Comparison of ENCODE assay signal across 15 cellular contexts in genomic region chr17:82380860-82381702, GRCh38. TPM values are rescaled to one million over a fixed set of nuclear protein-coding genes. Genes with fewer than 3 reads are reported as not detected.
DNase-seq lines count a peak whose midpoint lies in the region; ATAC-seq and TF ChIP-seq lines count a peak whose summit lies in the region.
"Had no signal": no experiment of that assay in that cellular context is flagged by ENCODE, and none has a peak within 500 bp of the region (broad histone marks: within the 10 kb centered on the region; RNA-seq: fewer than 3 reads in every experiment).

No MANE protein-coding gene starts in this region.

- intact Hi-C loops in PC-3 (cut with micrococcal nuclease): no loop called here
- intact Hi-C loops in sciatic nerve (cut with DNase I): no loop called here

- H3K27ac ChIP-seq in PC-3 (ENCODE audit: low read length) (no peak overlapping the region), fibroblast of lung (ENCODE audit: insufficient read depth, low read length) (no peak overlapping the region)
- H3K27ac ChIP-seq: suprapubic skin had no signal

- POLR2A ChIA-PET in PC-3 (lab: Charles Lee; ENCODE audit: unreplicated experiment): no interaction called here

- H2AFZ ChIP-seq in PC-3 (ENCODE audit: low read length) (peak overlapping the region; percentile 58), fibroblast of lung (ENCODE audit: low read length) (peak overlapping the region; percentile 69)

- peak overlapping the region; percentile 70 for H3K4me2 ChIP-seq in PC-3 (ENCODE audit: low read length)
- H3K4me2 ChIP-seq in fibroblast of lung (ENCODE audit: extremely low read depth, insufficient read depth, low read length): peak overlapping the region; percentile 93
- H3K4me2 ChIP-seq in skeletal muscle satellite cell (ENCODE audit: low read length): peak overlapping the region; percentile 66

- BruUV-seq in PC-3 (replicated peaks; lab: Mats Ljungman, UMichigan): no TSS peak

- DNase-seq in EH (ENCODE audit: low read depth): peak; percentile 31
- peak; percentile 27 for DNase-seq in PC-3
- no peak for DNase-seq in fibroblast of lung (ENCODE audit: low read depth in 2 of 2)
- no peak for DNase-seq in left lobe of liver (ENCODE audit: low spot score)
- no peak for DNase-seq in sciatic nerve (ENCODE audit: low spot score)
- no peak for DNase-seq in GM20000 (ENCODE audit: low spot score)
- DNase-seq: activated CD4-positive, alpha-beta memory T cell treated with anti-CD3 and anti-CD28 coated beads, Interleukin-2, amount 10 ng/mL, durations not matched to agents 7 days and 5 days; central memory CD4-positive, alpha-beta T cell; DND-41; NCI-H1436 treated with DMSO at 0.1 percent for 48 hours; stimulated activated CD4-positive, alpha-beta T cell treated with anti-CD3 and anti-CD28 coated beads, Interleukin-4, amount 100 ng/mL, for 4 hours had no signal

- H3K9me3 ChIP-seq in PC-3 (ENCODE audit: low read length): no peaks in the 10 kb centered on the region
- H3K9me3 ChIP-seq in fibroblast of lung (ENCODE audit: control insufficient read depth, insufficient read depth, low read depth, low read length): no peaks in the 10 kb centered on the region
- no peaks in the 10 kb centered on the region for H3K9me3 ChIP-seq in skeletal muscle satellite cell (replicated peaks; ENCODE audit: low read length)
- H3K9me3 ChIP-seq: suprapubic skin had no signal

- H3K36me3 ChIP-seq in PC-3 (ENCODE audit: low read depth, low read length): no peaks in the 10 kb centered on the region
- H3K36me3 ChIP-seq in fibroblast of lung (ENCODE audit: control insufficient read depth, insufficient read depth, low read length): no peaks in the 10 kb centered on the region
- H3K36me3 ChIP-seq in skeletal muscle satellite cell (ENCODE audit: insufficient read depth, low read length): no peaks in the 10 kb centered on the region
- H3K36me3 ChIP-seq: suprapubic skin had no signal

- H3K9ac ChIP-seq in PC-3 (ENCODE audit: low read length): no peak overlapping the region
- no peak overlapping the region for H3K9ac ChIP-seq in fibroblast of lung (ENCODE audit: insufficient read depth, low read length)
- no peak overlapping the region for H3K9ac ChIP-seq in skeletal muscle satellite cell (ENCODE audit: low read depth, low read length)

- CTCF ChIA-PET in PC-3 (lab: Charles Lee): no interaction called here

- TF ChIP-seq CTCF in PC-3 (conservative IDR thresholded peaks at IDR 0.05; ENCODE audit: low read depth, low read length): no peak
- no peak for TF ChIP-seq CTCF in fibroblast of lung (conservative IDR thresholded peaks at IDR 0.05 in 1 of 2, IDR thresholded peaks at IDR 0.05 in 1 of 2; ENCODE audit: low read depth in 1 of 2, low read length in 2 of 2)
- no peak for TF ChIP-seq CTCF in GM20000 (IDR thresholded peaks at IDR 0.05; ENCODE audit: extremely low read depth, missing control alignments)

- no peaks in the 10 kb centered on the region for H3K9me2 ChIP-seq in PC-3 (replicated peaks; ENCODE audit: low read length)

- H3K4me3 ChIP-seq in PC-3 (ENCODE audit: low read length) (peak overlapping the region; percentile 51), fibroblast of lung (replicated peaks in 1 of 4; ENCODE audit: control extremely low read depth in 1 of 4, insufficient read depth in 1 of 4, low read depth in 3 of 4, low read length in 4 of 4) (peak overlapping the region in 3 of 4 experiments; percentile 1 to 23 (median 16)), skeletal muscle satellite cell (ENCODE audit: low read length) (peak overlapping the region; percentile 49)
- H3K4me3 ChIP-seq: suprapubic skin had no signal

- H3K27me3 ChIP-seq in PC-3 (ENCODE audit: low read length) (no peaks in the 10 kb centered on the region), fibroblast of lung (ENCODE audit: control insufficient read depth, insufficient read depth, low read length) (peaks cover 7% of the 10 kb centered on the region), skeletal muscle satellite cell (ENCODE audit: control insufficient read depth, insufficient read depth, low read length) (peaks cover 63% of the 10 kb centered on the region)

- ATAC-seq in PC-3 (no peak), left lobe of liver (no peak), sciatic nerve (no peak)

- H4K20me1 ChIP-seq in PC-3 (ENCODE audit: low read length) (no peaks in the 10 kb centered on the region), fibroblast of lung (ENCODE audit: control insufficient read depth, extremely low read depth, insufficient read depth, low read length) (no peaks in the 10 kb centered on the region)

- H3F3A ChIP-seq in PC-3 (ENCODE audit: low read length, unreplicated experiment): no peaks in the 10 kb centered on the region

- H3K79me2 ChIP-seq in PC-3 (ENCODE audit: low read length) (no peaks in the 10 kb centered on the region), fibroblast of lung (ENCODE audit: control insufficient read depth, insufficient read depth, low read length) (no peaks in the 10 kb centered on the region)

- H3K4me1 ChIP-seq in PC-3 (ENCODE audit: insufficient read depth, low read length) (peaks cover 14% of the 10 kb centered on the region), fibroblast of lung (ENCODE audit: control insufficient read depth, extremely low read depth, insufficient read depth, low read length) (no peaks in the 10 kb centered on the region), skeletal muscle satellite cell (ENCODE audit: control insufficient read depth, insufficient read depth, low read length) (peaks cover 20% of the 10 kb centered on the region)

RNA-seq across cellular contexts. Expression of gene UTS2R, which starts 9.5 kb away (rescaled TPM):
- total RNA-seq in PC-3 (2014; rRNA removed): not detected in 2 replicates
- total RNA-seq in fibroblast of lung: not detected in 2 replicates
- not detected in 2 replicates for polyA plus RNA-seq in fibroblast of lung
- polyA plus RNA-seq in fibroblast of lung (2012): not detected in 2 replicates
- not detected in 2 replicates for polyA minus RNA-seq in fibroblast of lung (ENCODE audit: low replicate concordance)
- 1.5 TPM in 1 of 2 replicates, not detected in the other for total RNA-seq in skeletal muscle satellite cell (2012; rRNA removed)
- total RNA-seq in left lobe of liver: not detected
- not detected for total RNA-seq in sciatic nerve
- total RNA-seq: activated CD4-positive, alpha-beta memory T cell treated with anti-CD3 and anti-CD28 coated beads, Interleukin-2, amount 10 ng/mL, durations not matched to agents 7 days and 5 days; endothelial cell of umbilical vein; suprapubic skin had no signal
- polyA plus RNA-seq: endothelial cell of umbilical vein had no signal

RNA-seq across cellular contexts. Expression of gene TEX19, which starts 22.0 kb away (rescaled TPM):
- total RNA-seq in PC-3 (2014; rRNA removed) (0.46 and 1.2 TPM in 2 replicates), fibroblast of lung (0.17 TPM in 1 of 2 replicates, not detected in the other), left lobe of liver (not detected), sciatic nerve (not detected)
- polyA plus RNA-seq in fibroblast of lung: 0.05 TPM in 1 of 2 replicates, not detected in the other
- not detected in 2 replicates for polyA plus RNA-seq in fibroblast of lung (2012)
- polyA minus RNA-seq in fibroblast of lung (ENCODE audit: low replicate concordance): 0.93 TPM in 1 of 2 replicates, not detected in the other
- total RNA-seq in skeletal muscle satellite cell (2012; rRNA removed): 0.25 TPM in 1 of 2 replicates, not detected in the other
- total RNA-seq: activated CD4-positive, alpha-beta memory T cell treated with anti-CD3 and anti-CD28 coated beads, Interleukin-2, amount 10 ng/mL, durations not matched to agents 7 days and 5 days; endothelial cell of umbilical vein; progenitor cell of endocrine pancreas; suprapubic skin had no signal

RNA-seq across cellular contexts. Expression of gene HEXD, which starts 37.1 kb away (rescaled TPM):
- total RNA-seq in PC-3 (2014; rRNA removed) (12.7 and 18.3 TPM in 2 replicates), fibroblast of lung (16.7 and 18.2 TPM in 2 replicates), left lobe of liver (44.3 TPM), sciatic nerve (43.2 TPM)
- polyA plus RNA-seq in fibroblast of lung: 5.0 and 6.4 TPM in 2 replicates
- 6.1 and 6.4 TPM in 2 replicates for polyA plus RNA-seq in fibroblast of lung (2012)
- polyA minus RNA-seq in fibroblast of lung (ENCODE audit: low replicate concordance): 5.4 and 19.8 TPM in 2 replicates
- total RNA-seq in skeletal muscle satellite cell (2012; rRNA removed): 4.8 and 6.6 TPM in 2 replicates

RNA-seq across cellular contexts. Expression of gene OGFOD3, which starts 37.3 kb away (rescaled TPM):
- 56.1 and 79.2 TPM in 2 replicates for total RNA-seq in PC-3 (2014; rRNA removed)
- 18.2 and 27.1 TPM in 2 replicates for total RNA-seq in fibroblast of lung
- polyA plus RNA-seq in fibroblast of lung: 25.6 and 30.7 TPM in 2 replicates
- polyA plus RNA-seq in fibroblast of lung (2012): 31.5 and 34.3 TPM in 2 replicates
- 25.9 and 64.8 TPM in 2 replicates for polyA minus RNA-seq in fibroblast of lung (ENCODE audit: low replicate concordance)
- 23.6 and 28.4 TPM in 2 replicates for total RNA-seq in skeletal muscle satellite cell (2012; rRNA removed)
- total RNA-seq in left lobe of liver: 18.4 TPM
- total RNA-seq in sciatic nerve: 23.5 TPM

RNA-seq across cellular contexts. Expression of gene SECTM1, which starts 47.5 kb away (rescaled TPM):
- total RNA-seq in PC-3 (2014; rRNA removed): 56.0 and 61.7 TPM in 2 replicates
- 17.3 and 31.1 TPM in 2 replicates for total RNA-seq in fibroblast of lung
- polyA plus RNA-seq in fibroblast of lung: 17.5 and 21.0 TPM in 2 replicates
- 35.7 and 37.2 TPM in 2 replicates for polyA plus RNA-seq in fibroblast of lung (2012)
- polyA minus RNA-seq in fibroblast of lung (ENCODE audit: low replicate concordance): 80.7 and 91.7 TPM in 2 replicates
- 5.9 and 7.9 TPM in 2 replicates for total RNA-seq in skeletal muscle satellite cell (2012; rRNA removed)
- 3.0 TPM for total RNA-seq in left lobe of liver
- 22.2 TPM for total RNA-seq in sciatic nerve
- total RNA-seq: progenitor cell of endocrine pancreas had no signal

Comparison
In these comparisons a context has a peak if more than half of its experiments do, and no peak if none do; other contexts are left out.
1. DNase-seq: peak in EH (single experiment) and PC-3 (single experiment); none in fibroblast of lung (0 of 2), left lobe of liver (single experiment), sciatic nerve (single experiment) and GM20000 (single experiment).
2. Peak in every context shown above with its lines, with median percentiles within 50 percentile points of each other: H3K4me2 ChIP-seq and H3K4me3 ChIP-seq.